26 cellular contexts compared by ENCODE assay signal in the genomic region with DNA sequence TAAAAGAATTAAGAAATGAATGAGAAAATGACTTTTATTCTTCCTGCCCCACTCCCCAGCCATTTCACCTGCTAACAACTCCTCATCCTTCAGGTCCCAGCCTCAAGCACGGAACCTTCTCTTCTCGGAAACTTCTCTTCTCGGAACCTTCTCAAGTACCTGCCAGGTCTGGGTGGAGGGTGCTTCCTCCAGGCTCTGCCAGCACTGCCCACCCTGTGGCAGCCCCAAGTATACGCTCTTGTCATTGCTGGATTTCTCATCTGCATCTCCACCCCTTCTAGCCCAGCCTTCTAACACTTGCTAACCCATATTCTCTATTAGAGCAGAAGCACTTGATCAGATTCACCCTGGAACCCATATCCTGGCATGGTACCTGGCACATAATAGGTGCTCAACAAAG. TPM values are rescaled to one million over a fixed set of nuclear protein-coding genes. Genes with fewer than 3 reads are reported as not detected.
DNase-seq lines count a peak whose midpoint lies in the region; ATAC-seq, FAIRE-seq and TF ChIP-seq lines count a peak whose summit lies in the region.
"Had no signal": no experiment of that assay in that cellular context is flagged by ENCODE, and none has a peak within 500 bp of the region (broad histone marks: within the 10 kb centered on the region; RNA-seq: fewer than 3 reads in every experiment).

No MANE protein-coding gene starts in this region.

- peaks cover 3% of the 10 kb centered on the region for H3K79me2 ChIP-seq in HepG2 (ENCODE audit: insufficient read depth, low read length)
- H3K79me2 ChIP-seq in PC-9 (ENCODE audit: low read depth): peaks cover 1% of the 10 kb centered on the region; the same call in 1 of the 2 replicates

- H3K4me1 ChIP-seq in HEK293 (ENCODE audit: control insufficient read depth, insufficient read depth, low read length) (no peaks in the 10 kb centered on the region; the same call in 1 of the 2 replicates), HepG2 (ENCODE audit: insufficient read depth, low read length) (peaks cover 62% of the 10 kb centered on the region), sigmoid colon (peaks cover 0 to 31% (median 14%) of the 10 kb centered on the region in 4 donors), PC-9 (replicated peaks; ENCODE audit: insufficient read depth) (peaks cover 5% of the 10 kb centered on the region)

- no peak overlapping the region for H3K4me3 ChIP-seq in HEK293 (ENCODE audit: low read depth, low read length)
- no peak overlapping the region for H3K4me3 ChIP-seq in HepG2 (replicated peaks in 1 of 3; ENCODE audit: insufficient read depth in 1 of 3, low read depth in 2 of 3, low read length in 3 of 3)
- H3K4me3 ChIP-seq in sigmoid colon: no peak overlapping the region
- H3K4me3 ChIP-seq in PC-9: no peak overlapping the region
- H3K4me3 ChIP-seq: BLaER1, GM12878 had no signal

- ATAC-seq in T-cell (replicated peaks in 1 of 4) (no peak), HepG2 (no peak)
- ATAC-seq: GM12878, HCT116, Panc1 had no signal

- H3K27ac ChIP-seq in HEK293 (ENCODE audit: extremely low read depth, low read depth, low read length): no peak overlapping the region
- no peak overlapping the region for H3K27ac ChIP-seq in HepG2 (ENCODE audit: extremely low read length, insufficient read depth, low read length)
- H3K27ac ChIP-seq in sigmoid colon: no peak overlapping the region
- no peak overlapping the region for H3K27ac ChIP-seq in PC-9
- H3K27ac ChIP-seq: BLaER1 had no signal

- no peak overlapping the region for H3K4me3 Mint-ChIP-seq in T-cell
- H3K4me3 Mint-ChIP-seq: CD4-positive, alpha-beta memory T cell had no signal

- BruUV-seq in HepG2 (replicated peaks; lab: Mats Ljungman, UMichigan) (no TSS peak), PC-9 (replicated peaks; lab: Mats Ljungman, UMichigan) (no TSS peak)

- H3K27me3 ChIP-seq in HepG2 (ENCODE audit: control insufficient read depth in 1 of 2, insufficient read depth in 2 of 2, low read length in 2 of 2) (peaks cover 2 to 10% of the 10 kb centered on the region in 2 experiments; a peak in 4 of 5 replicates), sigmoid colon (no peaks in the 10 kb centered on the region), PC-9 (ENCODE audit: insufficient read depth, low read depth) (no peaks in the 10 kb centered on the region)
- H3K27me3 ChIP-seq: BLaER1 had no signal

- no peak for TF ChIP-seq CTCF in HEK293 (tag by site-specific recombination; IDR thresholded peaks at IDR 0.05)
- TF ChIP-seq CTCF in HepG2 (CRISPR knock-in tag; IDR thresholded peaks at IDR 0.05): no peak
- TF ChIP-seq CTCF in sigmoid colon (IDR thresholded peaks at IDR 0.05): no peak
- no peak for TF ChIP-seq CTCF in PC-9 (conservative IDR thresholded peaks at IDR 0.05)

- no peak for TF ChIP-seq RAD21 in HepG2 (CRISPR knock-in tag; IDR thresholded peaks at IDR 0.05)

- H3K9me3 Mint-ChIP-seq in T-cell: no peaks in the 10 kb centered on the region

- H3F3A ChIP-seq in PC-9 (ENCODE audit: insufficient read depth, low read depth): peaks cover 5% of the 10 kb centered on the region; the same call in 1 of the 2 replicates

- in situ Hi-C loops in HepG2 (cut with HindIII; ENCODE audit: extremely low pct_ligation_motif_present, low pct_unique_long_range_greater_than_20kb) (no loop called here), ACHN (cut with HindIII; ENCODE audit: low pct_ligation_motif_present, low pct_unique_long_range_greater_than_20kb, low sequenced_read_pairs) (no loop called here)

- H3K4me2 ChIP-seq in HepG2 (ENCODE audit: low read depth, low read length) (no peak overlapping the region), PC-9 (no peak overlapping the region)
- H3K4me2 ChIP-seq: BLaER1 had no signal

- TF ChIP-seq EP300 in HepG2 (IDR thresholded peaks at IDR 0.05; ENCODE audit: low read depth in 2 of 2, low read length in 2 of 2) (no peak), HepG2 (CRISPR knock-in tag; IDR thresholded peaks at IDR 0.05; ENCODE audit: borderline replicate concordance) (no peak), sigmoid colon (IDR thresholded peaks at IDR 0.05) (no peak)

- no peak for FAIRE-seq in HepG2 (lab: Jason Lieb, UNC)
- FAIRE-seq: GM12878, H1 had no signal

- H3K4me1 Mint-ChIP-seq in T-cell: peaks cover 17 to 24% (median 18%) of the 10 kb centered on the region in 3 donors

- POLR2A ChIA-PET in HEK293 (lab: Yijun Ruan, JAX) (no interaction called here), T-cell (lab: Charles Lee) (no interaction called here), HepG2 (lab: Yijun Ruan, JAX) (no interaction called here), PC-9 (lab: Charles Lee; ENCODE audit: unreplicated experiment) (no interaction called here)

- H2AFZ ChIP-seq in HepG2 (ENCODE audit: low read length) (no peak overlapping the region), PC-9 (no peak overlapping the region)

- H3K9ac ChIP-seq in HepG2 (ENCODE audit: insufficient read depth, low read depth, low read length): no peak overlapping the region
- H3K9ac ChIP-seq: BLaER1 had no signal

- CTCF ChIA-PET in HEK293 (lab: Yijun Ruan, JAX) (no interaction called here), T-cell (lab: Charles Lee) (no interaction called here), HepG2 (lab: Yijun Ruan, JAX; ENCODE audit: low intra/inter-chr PET ratio, low total read pairs) (no interaction called here), PC-9 (lab: Charles Lee) (no interaction called here)

- H3K36me3 ChIP-seq in HEK293 (ENCODE audit: control insufficient read depth in 2 of 2, insufficient read depth in 1 of 2, low read length in 2 of 2) (no peaks in the 10 kb centered on the region), HepG2 (replicated peaks in 1 of 2; ENCODE audit: control insufficient read depth in 1 of 2, insufficient read depth in 2 of 2, low read length in 2 of 2) (no peaks in the 10 kb centered on the region), sigmoid colon (no peaks in the 10 kb centered on the region), PC-9 (ENCODE audit: low read depth) (no peaks in the 10 kb centered on the region)
- H3K36me3 ChIP-seq: BLaER1 had no signal

- WGBS in HepG2 (ENCODE audit: low lambda C conversion rate): 74% methylated on average over 4 of the region's 4 CpGs
- WGBS in sigmoid colon, 2 donors: 93 to 95% methylated on average over 4 of the region's 4 CpGs

- no peaks in the 10 kb centered on the region for H3K27me3 Mint-ChIP-seq in T-cell
- H3K27me3 Mint-ChIP-seq: CD4-positive, alpha-beta memory T cell had no signal

- no peaks in the 10 kb centered on the region for H3K9me2 ChIP-seq in PC-9 (ENCODE audit: insufficient read depth)

- H3K27ac Mint-ChIP-seq in T-cell: peak overlapping the region; percentile 7 to 23

- H3K36me3 Mint-ChIP-seq in T-cell: no peaks in the 10 kb centered on the region

- H3K9me3 ChIP-seq in HEK293 (ENCODE audit: control insufficient read depth, insufficient read depth, low read depth, low read length) (no peaks in the 10 kb centered on the region), HepG2 (ENCODE audit: low read length) (no peaks in the 10 kb centered on the region), sigmoid colon (no peaks in the 10 kb centered on the region), PC-9 (ENCODE audit: insufficient read depth, low read depth) (no peaks in the 10 kb centered on the region)
- H3K9me3 ChIP-seq: BLaER1, Caco-2 had no signal

- TF ChIP-seq POLR2A in HepG2 (IDR thresholded peaks at IDR 0.05; ENCODE audit: insufficient read depth in 1 of 2, low read depth in 2 of 2, low read length in 2 of 2) (no peak), sigmoid colon (IDR thresholded peaks at IDR 0.05) (no peak)

- intact Hi-C loops in HepG2 (cut with micrococcal nuclease; ENCODE audit: unreplicated experiment): no loop called here
- intact Hi-C loops in sigmoid colon (cut with DNase I): no loop called here
- intact Hi-C loops in PC-9 (cut with micrococcal nuclease; ENCODE audit: unreplicated experiment): no loop called here

- no peak for DNase-seq in T-cell
- DNase-seq in HepG2 (ENCODE audit: low spot score): no peak
- peak; percentile 36 for DNase-seq in sigmoid colon
- no peak for DNase-seq in activated T-cell treated with anti-CD3 and anti-CD28 coated beads, Interleukin-2, amount 50 U/mL, for 1 hour
- DNase-seq in ACHN: no peak
- DNase-seq in PC-9: no peak
- DNase-seq in kidney tubule cell (ENCODE audit: low spot score): no peak
- DNase-seq: Caco-2; CD4-positive, alpha-beta memory T cell; DMS 273 treated with DMSO at 0.1 percent for 48 hours; DND-41; Karpas-422; MV-4-11; NCI-H1105 treated with DMSO at 0.1 percent for 48 hours; NCI-H2029 treated with DMSO at 0.1 percent for 48 hours; NCI-H2171; NCI-H345; NCI-H524; NCI-H774; NK-92 treated with Interleukin-12 subunit alpha and Interleukin-12 subunit beta, amount 100 ng/mL, for 24 hours had no signal

- H4K20me1 ChIP-seq in HepG2 (ENCODE audit: insufficient read depth, low read length) (no peaks in the 10 kb centered on the region; the same call in 1 of the 2 replicates), PC-9 (ENCODE audit: insufficient read depth) (no peaks in the 10 kb centered on the region)

RNA-seq across cellular contexts. Expression of gene IFFO2, which starts 3.9 kb away (rescaled TPM):
- total RNA-seq in T-cell: 10 to 100 TPM; 36.0 to 76.2 (median 37.7) TPM
- 16.3 and 16.7 TPM in 2 replicates for total RNA-seq in HepG2 (2016; rRNA removed; fragmentation: Illumina TruSeq; extraction: Trizol)
- total RNA-seq in HepG2 (2016; cell fraction: cytosol; rRNA removed; fragmentation: Illumina TruSeq; extraction: Trizol; ENCODE audit: low read depth): 1.4 and 1.9 TPM in 2 replicates
- total RNA-seq in HepG2 (2016; cell fraction: insoluble cytoplasmic fraction; rRNA removed; fragmentation: Illumina TruSeq; extraction: Trizol): 12.2 and 17.7 TPM in 2 replicates
- total RNA-seq in HepG2 (2016; cell fraction: membrane; rRNA removed; fragmentation: Illumina TruSeq; extraction: Trizol): 3.8 and 4.9 TPM in 2 replicates
- 10.0 and 11.1 TPM in 2 replicates for total RNA-seq in HepG2 (2016; cell fraction: nucleus; rRNA removed; fragmentation: Illumina TruSeq; extraction: Trizol)
- polyA plus RNA-seq in HepG2 (2011; rRNA removed): 6.9 and 7.3 TPM in 2 replicates
- 8.4 and 12.3 TPM in 2 replicates for polyA plus RNA-seq in HepG2 (2011; cell fraction: cytosol; rRNA removed)
- polyA plus RNA-seq in HepG2 (2011; cell fraction: nucleus; rRNA removed): 21.1 and 21.8 TPM in 2 replicates
- 5.7 and 8.6 TPM in 2 replicates for polyA plus RNA-seq in HepG2 (2012)
- polyA plus RNA-seq in HepG2 (2016; cell fraction: cytosol; fragmentation: Illumina TruSeq; extraction: Trizol; ENCODE audit: low read depth): 0.47 and 1.00 TPM in 2 replicates
- polyA plus RNA-seq in HepG2 (2016; cell fraction: insoluble cytoplasmic fraction; fragmentation: Illumina TruSeq; extraction: Trizol; ENCODE audit: low read depth): 9.4 and 11.8 TPM in 2 replicates
- polyA plus RNA-seq in HepG2 (2016; cell fraction: membrane; fragmentation: Illumina TruSeq; extraction: Trizol; ENCODE audit: low read depth): 1.5 and 1.6 TPM in 2 replicates
- 13.9 and 14.1 TPM in 2 replicates for polyA plus RNA-seq in HepG2 (2016; cell fraction: nucleus; fragmentation: Illumina TruSeq; extraction: Trizol; ENCODE audit: insufficient read depth, low read depth)
- 2.4 and 21.3 TPM in 2 replicates for polyA minus RNA-seq in HepG2 (2011; rRNA and poly(A)+ RNA removed; ENCODE audit: low replicate concordance)
- 10.2 and 10.5 TPM in 2 replicates for polyA minus RNA-seq in HepG2 (2011; cell fraction: cytosol; rRNA and poly(A)+ RNA removed)
- 4.0 and 6.3 TPM in 2 replicates for polyA minus RNA-seq in HepG2 (2011; cell fraction: nucleus; rRNA and poly(A)+ RNA removed)
- total RNA-seq in sigmoid colon: 10 to 100 TPM in 2 of 4 donors, 1 to 10 TPM in 2; 7.5 to 35.0 (median 13.8) TPM
- polyA plus RNA-seq in sigmoid colon: 1 to 10 TPM; 1.2 to 8.6 (median 7.2) TPM
- total RNA-seq in PC-9 (2021): 11.7 and 16.5 TPM in 2 replicates

RNA-seq across cellular contexts. Expression of gene ALDH4A1, which starts 58.1 kb away (rescaled TPM):
- 1 to 10 TPM in 4 of 5 donors, under 1 TPM in 1; 0.85 to 2.8 (median 2.2) TPM for total RNA-seq in T-cell
- 58.5 and 76.4 TPM in 2 replicates for total RNA-seq in HepG2 (2016; rRNA removed; fragmentation: Illumina TruSeq; extraction: Trizol)
- 7.2 and 7.7 TPM in 2 replicates for total RNA-seq in HepG2 (2016; cell fraction: cytosol; rRNA removed; fragmentation: Illumina TruSeq; extraction: Trizol; ENCODE audit: low read depth)
- 53.0 and 79.3 TPM in 2 replicates for total RNA-seq in HepG2 (2016; cell fraction: insoluble cytoplasmic fraction; rRNA removed; fragmentation: Illumina TruSeq; extraction: Trizol)
- total RNA-seq in HepG2 (2016; cell fraction: membrane; rRNA removed; fragmentation: Illumina TruSeq; extraction: Trizol): 22.0 and 22.8 TPM in 2 replicates
- total RNA-seq in HepG2 (2016; cell fraction: nucleus; rRNA removed; fragmentation: Illumina TruSeq; extraction: Trizol): 52.1 and 60.8 TPM in 2 replicates
- polyA plus RNA-seq in HepG2 (2011; rRNA removed): 229 and 240 TPM in 2 replicates
- 210 and 362 TPM in 2 replicates for polyA plus RNA-seq in HepG2 (2011; cell fraction: cytosol; rRNA removed)
- polyA plus RNA-seq in HepG2 (2011; cell fraction: nucleus; rRNA removed): 328 and 432 TPM in 2 replicates
- polyA plus RNA-seq in HepG2 (2012): 87.2 and 88.3 TPM in 2 replicates
- 7.1 and 8.1 TPM in 2 replicates for polyA plus RNA-seq in HepG2 (2016; cell fraction: cytosol; fragmentation: Illumina TruSeq; extraction: Trizol; ENCODE audit: low read depth)
- 53.0 and 59.0 TPM in 2 replicates for polyA plus RNA-seq in HepG2 (2016; cell fraction: insoluble cytoplasmic fraction; fragmentation: Illumina TruSeq; extraction: Trizol; ENCODE audit: low read depth)
- polyA plus RNA-seq in HepG2 (2016; cell fraction: membrane; fragmentation: Illumina TruSeq; extraction: Trizol; ENCODE audit: low read depth): 16.0 and 17.1 TPM in 2 replicates
- polyA plus RNA-seq in HepG2 (2016; cell fraction: nucleus; fragmentation: Illumina TruSeq; extraction: Trizol; ENCODE audit: insufficient read depth, low read depth): 91.4 and 94.6 TPM in 2 replicates
- 12.3 and 373 TPM in 2 replicates for polyA minus RNA-seq in HepG2 (2011; rRNA and poly(A)+ RNA removed; ENCODE audit: low replicate concordance)
- polyA minus RNA-seq in HepG2 (2011; cell fraction: cytosol; rRNA and poly(A)+ RNA removed): 140 and 148 TPM in 2 replicates
- polyA minus RNA-seq in HepG2 (2011; cell fraction: nucleus; rRNA and poly(A)+ RNA removed): 129 and 138 TPM in 2 replicates
- total RNA-seq in sigmoid colon: 10 to 100 TPM in 1 of 4 donors, 1 to 10 TPM in 3; 6.7 to 12.8 (median 8.4) TPM
- polyA plus RNA-seq in sigmoid colon: 10 to 100 TPM in 1 of 3 donors, 1 to 10 TPM in 2; 2.4 to 11.0 (median 3.7) TPM
- 15.0 and 19.4 TPM in 2 replicates for total RNA-seq in PC-9 (2021)

Comparison
In these comparisons a context has a peak if more than half of its experiments do, and no peak if none do; other contexts are left out.
1. Of the 63 proteins assayed by ChIP-seq in both HepG2 and HEK293: peak only in HepG2: ZNF24; only in HEK293: none; in both: none; in neither: 62.